Comparison of ENCODE assay signal across 8 cellular contexts in genomic region chr2:27378809-27379290, GRCh38. TPM values are rescaled to one million over a fixed set of nuclear protein-coding genes. Genes with fewer than 3 reads are reported as not detected.
DNase-seq lines count a peak whose midpoint lies in the region; ATAC-seq and TF ChIP-seq lines count a peak whose summit lies in the region.

No MANE protein-coding gene starts in this region.

- no peaks in the 10 kb centered on the region for H3K9me3 Mint-ChIP-seq in T-helper 2 cell treated with Interferon-gamma antibody and Interleukin-4, amounts not matched to agents 5 μg/mL and 100 μg/mL, for 36 hours

- no peak for TF ChIP-seq CTCF in VCaP (conservative IDR thresholded peaks at IDR 0.05)
- TF ChIP-seq CTCF in fibroblast of the aortic adventitia (IDR thresholded peaks at IDR 0.05; ENCODE audit: insufficient read depth, low read length), result no peak

- H3K27ac Mint-ChIP-seq in T-helper 2 cell treated with Interferon-gamma antibody and Interleukin-4, amounts not matched to agents 5 μg/mL and 100 μg/mL, for 36 hours, result peak overlapping the region; percentile 95

- H3K36me3 Mint-ChIP-seq in T-helper 2 cell treated with Interferon-gamma antibody and Interleukin-4, amounts not matched to agents 5 μg/mL and 100 μg/mL, for 36 hours (ENCODE audit: low read depth), result peaks cover 51% of the 10 kb centered on the region

- DNase-seq in T-helper 2 cell treated with Interferon-gamma antibody and Interleukin-4, amounts not matched to agents 5 μg/mL and 100 μg/mL, for 36 hours (ENCODE audit: low spot score), result no peak
- DNase-seq in T-helper 2 cell (no peak), fibroblast of the aortic adventitia (ENCODE audit: low read depth) (no peak), skeletal muscle cell (ENCODE audit: low read depth) (no peak), NCI-H446 treated with DMSO at 0.1 percent for 48 hours (lab: John Stamatoyannopoulos, UW) (no peak), NCI-H69 (lab: John Stamatoyannopoulos, UW) (no peak)

- ATAC-seq in GM21723 (IDR thresholded peaks at IDR 0.05; ENCODE audit: unreplicated experiment), result no peak

- H3K27ac ChIP-seq in VCaP, result peak overlapping the region; percentile 86

- H3K4me3 ChIP-seq in fibroblast of the aortic adventitia (ENCODE audit: low read depth, low read length) (peak overlapping the region; percentile 88), skeletal muscle cell (ENCODE audit: low read depth, low read length) (peak overlapping the region; percentile 82)

- peak overlapping the region; percentile 91 for H3K4me3 Mint-ChIP-seq in T-helper 2 cell treated with Interferon-gamma antibody and Interleukin-4, amounts not matched to agents 5 μg/mL and 100 μg/mL, for 36 hours

- peaks cover 17% of the 10 kb centered on the region for H3K4me1 Mint-ChIP-seq in T-helper 2 cell treated with Interferon-gamma antibody and Interleukin-4, amounts not matched to agents 5 μg/mL and 100 μg/mL, for 36 hours (ENCODE audit: low read depth)

- H3K27me3 Mint-ChIP-seq in T-helper 2 cell treated with Interferon-gamma antibody and Interleukin-4, amounts not matched to agents 5 μg/mL and 100 μg/mL, for 36 hours (ENCODE audit: low read depth), result no peaks in the 10 kb centered on the region

RNA-seq across cellular contexts. Expression of gene ZNF513, which starts 1.7 kb away (rescaled TPM):
- total RNA-seq in fibroblast of the aortic adventitia (ENCODE audit: low replicate concordance), result 7.3 and 19.2 TPM in 2 replicates

RNA-seq across cellular contexts. Expression of gene SNX17, which starts 8.4 kb away (rescaled TPM):
- 102 and 125 TPM in 2 replicates for total RNA-seq in fibroblast of the aortic adventitia (ENCODE audit: low replicate concordance)

RNA-seq across cellular contexts. Expression of gene EIF2B4, which starts 8.7 kb away (rescaled TPM):
- 28.5 and 29.7 TPM in 2 replicates for total RNA-seq in fibroblast of the aortic adventitia (ENCODE audit: low replicate concordance)

RNA-seq across cellular contexts. Expression of gene GTF3C2, which starts 22.3 kb away (rescaled TPM):
- total RNA-seq in fibroblast of the aortic adventitia (ENCODE audit: low replicate concordance), result 27.2 and 33.4 TPM in 2 replicates

RNA-seq across cellular contexts. Expression of gene PPM1G, which starts 30.5 kb away (rescaled TPM):
- total RNA-seq in fibroblast of the aortic adventitia (ENCODE audit: low replicate concordance), result 62.2 and 146 TPM in 2 replicates
